1 cellular context compared by ENCODE assay signal in the genomic region with DNA sequence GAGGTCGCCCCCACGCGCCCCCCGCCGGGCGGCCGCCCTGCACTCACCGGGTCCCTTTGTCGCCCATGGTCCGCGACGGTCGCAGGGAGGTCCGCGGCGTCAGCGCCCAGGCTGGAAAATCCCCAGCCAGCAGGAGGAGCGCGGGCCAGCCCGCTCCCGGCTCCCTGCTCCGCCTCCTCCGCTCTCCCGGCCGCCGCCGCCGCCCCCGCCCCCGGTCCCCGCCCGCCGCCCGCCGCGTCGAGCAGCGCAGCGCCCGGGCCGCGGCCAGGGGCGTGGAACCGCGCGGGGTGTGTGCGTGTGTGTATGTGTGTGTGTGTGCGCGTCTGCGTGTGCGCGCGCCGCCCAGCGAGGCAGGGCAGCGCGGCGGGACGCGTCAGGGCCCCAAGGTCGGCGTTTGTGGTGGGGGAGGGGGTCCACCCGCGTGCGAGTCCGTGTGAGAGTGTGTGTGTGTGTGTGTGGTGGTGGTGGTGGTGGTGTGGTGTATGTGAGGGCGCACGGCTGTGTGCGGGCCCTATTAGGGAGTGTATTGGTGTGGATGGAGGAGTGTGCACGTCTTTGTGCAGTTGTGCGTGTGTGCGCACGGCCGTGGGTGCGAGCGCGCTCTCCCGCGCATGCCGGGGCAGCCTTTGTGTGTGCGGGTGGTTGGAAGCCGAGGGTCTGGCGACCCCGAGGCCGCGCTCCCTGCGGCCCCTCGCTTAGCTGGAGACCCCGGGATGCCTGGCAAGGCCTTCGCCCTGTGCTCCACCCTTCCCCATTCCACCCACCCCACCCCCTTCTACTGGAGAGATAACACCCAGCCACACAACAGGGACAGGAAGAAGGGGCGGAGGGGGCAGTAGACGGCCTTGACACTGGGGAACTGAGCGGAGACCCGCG.
TF ChIP-seq lines count a peak whose summit lies in the region.

A gene (minus strand): TSS at position 121 of the 876 bp plus-strand sequence. CDS start 54 bp downstream, at position 67.

TF ChIP-seq in HepG2, 621 proteins besides CTCF, POLR2A, EP300 and RAD21 (continued from another document and continues in another):
- TF ChIP-seq SOX13 (IDR thresholded peaks at IDR 0.05) (no peak), SOX13 (CRISPR knock-in tag; conservative IDR thresholded peaks at IDR 0.05 in 1 of 2, IDR thresholded peaks at IDR 0.05 in 1 of 2) (peak in 1 of 2 experiments; percentile 64; a peak in 2 of 4 replicates), ZNF101 (CRISPR knock-in tag; IDR thresholded peaks at IDR 0.05; ENCODE audit: borderline replicate concordance, low read depth) (0 out of 2 replicates have a peak, but pooled peaks have one; percentile 82), SNRNP70 (IDR thresholded peaks at IDR 0.05; ENCODE audit: low read depth, low read length) (no peak), SIN3B (IDR thresholded peaks at IDR 0.05; ENCODE audit: low read length) (no peak), ZNF652 (CRISPR knock-in tag; IDR thresholded peaks at IDR 0.05; ENCODE audit: borderline replicate concordance, low read depth) (peak; percentile 46; the same call in 1 of the 2 replicates), ZNF446 (CRISPR knock-in tag; IDR thresholded peaks at IDR 0.05) (peak; percentile 2; the same call in 1 of the 2 replicates), ZNF629 (CRISPR knock-in tag; conservative IDR thresholded peaks at IDR 0.05) (no peak), PAF1 (CRISPR knock-in tag; IDR thresholded peaks at IDR 0.05) (no peak), ZNF430 (CRISPR knock-in tag; IDR thresholded peaks at IDR 0.05) (peak; percentile 78; the same call in 1 of the 2 replicates), SMAD3 (CRISPR knock-in tag; IDR thresholded peaks at IDR 0.05) (no peak; the same call in 1 of the 2 replicates), RXRB (CRISPR knock-in tag; IDR thresholded peaks at IDR 0.05; ENCODE audit: borderline replicate concordance) (peak; percentile 88), POGZ (CRISPR knock-in tag; IDR thresholded peaks at IDR 0.05) (no peak), MBNL3 (CRISPR knock-in tag; conservative IDR thresholded peaks at IDR 0.05) (no peak), MAFK (conservative IDR thresholded peaks at IDR 0.05 in 1 of 2, IDR thresholded peaks at IDR 0.05 in 1 of 2; ENCODE audit: low read length in 2 of 2) (no peak), MXD4 (CRISPR knock-in tag; IDR thresholded peaks at IDR 0.05) (0 out of 2 replicates have a peak, but pooled peaks have one; percentile 22), GLI4 (CRISPR knock-in tag; IDR thresholded peaks at IDR 0.05; ENCODE audit: borderline replicate concordance) (peak; percentile 83; the same call in 1 of the 2 replicates), ZNF674 (CRISPR knock-in tag; IDR thresholded peaks at IDR 0.05; ENCODE audit: low read depth) (0 out of 2 replicates have a peak, but pooled peaks have one; percentile 45), PRMT3 (CRISPR knock-in tag; IDR thresholded peaks at IDR 0.05; ENCODE audit: borderline replicate concordance, low read depth) (no peak; the same call in 1 of the 2 replicates), ZFY (CRISPR knock-in tag; IDR thresholded peaks at IDR 0.05) (peak; percentile 72), GABPA (IDR thresholded peaks at IDR 0.05; ENCODE audit: low read depth, low read length) (no peak), GABPA (CRISPR knock-in tag; IDR thresholded peaks at IDR 0.05; ENCODE audit: low read depth) (peak; percentile 72; the same call in 1 of the 2 replicates), ZNF232 (CRISPR knock-in tag; IDR thresholded peaks at IDR 0.05; ENCODE audit: borderline replicate concordance) (no peak), TBX2 (CRISPR knock-in tag; IDR thresholded peaks at IDR 0.05; ENCODE audit: borderline replicate concordance) (peak; percentile 87), SP4 (CRISPR knock-in tag; IDR thresholded peaks at IDR 0.05) (no peak; the same call in 1 of the 2 replicates), RCOR2 (CRISPR knock-in tag; IDR thresholded peaks at IDR 0.05) (peak; percentile 64; the same call in 1 of the 2 replicates), CAMTA2 (CRISPR knock-in tag; IDR thresholded peaks at IDR 0.05; ENCODE audit: borderline replicate concordance) (no peak), BCL6 (CRISPR knock-in tag; IDR thresholded peaks at IDR 0.05) (peak; percentile 73; the same call in 1 of the 2 replicates), ZNF550 (CRISPR knock-in tag; IDR thresholded peaks at IDR 0.05; ENCODE audit: borderline replicate concordance) (no peak), PRPF4 (IDR thresholded peaks at IDR 0.05; ENCODE audit: low read depth, low read length, poor library complexity, severe bottlenecking) (no peak), ZBTB1 (CRISPR knock-in tag; IDR thresholded peaks at IDR 0.05; ENCODE audit: borderline replicate concordance) (no peak), RFX3 (CRISPR knock-in tag; IDR thresholded peaks at IDR 0.05) (no peak), ZFP36L1 (CRISPR knock-in tag; IDR thresholded peaks at IDR 0.05) (no peak), ZBTB3 (CRISPR knock-in tag; IDR thresholded peaks at IDR 0.05; ENCODE audit: borderline replicate concordance, low read depth) (no peak; the same call in 1 of the 2 replicates), ZNF333 (CRISPR knock-in tag; IDR thresholded peaks at IDR 0.05; ENCODE audit: borderline replicate concordance) (no peak), MATR3 (CRISPR knock-in tag; IDR thresholded peaks at IDR 0.05) (no peak), ZNF788 (CRISPR knock-in tag; IDR thresholded peaks at IDR 0.05; ENCODE audit: borderline replicate concordance) (peak; percentile 56; the same call in 1 of the 2 replicates), ARID2 (CRISPR knock-in tag; IDR thresholded peaks at IDR 0.05; ENCODE audit: borderline replicate concordance) (0 out of 2 replicates have a peak, but pooled peaks have one; percentile 74), ISX (CRISPR knock-in tag; conservative IDR thresholded peaks at IDR 0.05) (no peak)
- TF ChIP-seq, protein P1, sequence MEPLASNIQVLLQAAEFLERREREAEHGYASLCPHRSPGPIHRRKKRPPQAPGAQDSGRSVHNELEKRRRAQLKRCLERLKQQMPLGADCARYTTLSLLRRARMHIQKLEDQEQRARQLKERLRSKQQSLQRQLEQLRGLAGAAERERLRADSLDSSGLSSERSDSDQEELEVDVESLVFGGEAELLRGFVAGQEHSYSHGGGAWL (CRISPR knock-in tag; IDR thresholded peaks at IDR 0.05) = peak; percentile 74
- TF ChIP-seq, protein P2, sequence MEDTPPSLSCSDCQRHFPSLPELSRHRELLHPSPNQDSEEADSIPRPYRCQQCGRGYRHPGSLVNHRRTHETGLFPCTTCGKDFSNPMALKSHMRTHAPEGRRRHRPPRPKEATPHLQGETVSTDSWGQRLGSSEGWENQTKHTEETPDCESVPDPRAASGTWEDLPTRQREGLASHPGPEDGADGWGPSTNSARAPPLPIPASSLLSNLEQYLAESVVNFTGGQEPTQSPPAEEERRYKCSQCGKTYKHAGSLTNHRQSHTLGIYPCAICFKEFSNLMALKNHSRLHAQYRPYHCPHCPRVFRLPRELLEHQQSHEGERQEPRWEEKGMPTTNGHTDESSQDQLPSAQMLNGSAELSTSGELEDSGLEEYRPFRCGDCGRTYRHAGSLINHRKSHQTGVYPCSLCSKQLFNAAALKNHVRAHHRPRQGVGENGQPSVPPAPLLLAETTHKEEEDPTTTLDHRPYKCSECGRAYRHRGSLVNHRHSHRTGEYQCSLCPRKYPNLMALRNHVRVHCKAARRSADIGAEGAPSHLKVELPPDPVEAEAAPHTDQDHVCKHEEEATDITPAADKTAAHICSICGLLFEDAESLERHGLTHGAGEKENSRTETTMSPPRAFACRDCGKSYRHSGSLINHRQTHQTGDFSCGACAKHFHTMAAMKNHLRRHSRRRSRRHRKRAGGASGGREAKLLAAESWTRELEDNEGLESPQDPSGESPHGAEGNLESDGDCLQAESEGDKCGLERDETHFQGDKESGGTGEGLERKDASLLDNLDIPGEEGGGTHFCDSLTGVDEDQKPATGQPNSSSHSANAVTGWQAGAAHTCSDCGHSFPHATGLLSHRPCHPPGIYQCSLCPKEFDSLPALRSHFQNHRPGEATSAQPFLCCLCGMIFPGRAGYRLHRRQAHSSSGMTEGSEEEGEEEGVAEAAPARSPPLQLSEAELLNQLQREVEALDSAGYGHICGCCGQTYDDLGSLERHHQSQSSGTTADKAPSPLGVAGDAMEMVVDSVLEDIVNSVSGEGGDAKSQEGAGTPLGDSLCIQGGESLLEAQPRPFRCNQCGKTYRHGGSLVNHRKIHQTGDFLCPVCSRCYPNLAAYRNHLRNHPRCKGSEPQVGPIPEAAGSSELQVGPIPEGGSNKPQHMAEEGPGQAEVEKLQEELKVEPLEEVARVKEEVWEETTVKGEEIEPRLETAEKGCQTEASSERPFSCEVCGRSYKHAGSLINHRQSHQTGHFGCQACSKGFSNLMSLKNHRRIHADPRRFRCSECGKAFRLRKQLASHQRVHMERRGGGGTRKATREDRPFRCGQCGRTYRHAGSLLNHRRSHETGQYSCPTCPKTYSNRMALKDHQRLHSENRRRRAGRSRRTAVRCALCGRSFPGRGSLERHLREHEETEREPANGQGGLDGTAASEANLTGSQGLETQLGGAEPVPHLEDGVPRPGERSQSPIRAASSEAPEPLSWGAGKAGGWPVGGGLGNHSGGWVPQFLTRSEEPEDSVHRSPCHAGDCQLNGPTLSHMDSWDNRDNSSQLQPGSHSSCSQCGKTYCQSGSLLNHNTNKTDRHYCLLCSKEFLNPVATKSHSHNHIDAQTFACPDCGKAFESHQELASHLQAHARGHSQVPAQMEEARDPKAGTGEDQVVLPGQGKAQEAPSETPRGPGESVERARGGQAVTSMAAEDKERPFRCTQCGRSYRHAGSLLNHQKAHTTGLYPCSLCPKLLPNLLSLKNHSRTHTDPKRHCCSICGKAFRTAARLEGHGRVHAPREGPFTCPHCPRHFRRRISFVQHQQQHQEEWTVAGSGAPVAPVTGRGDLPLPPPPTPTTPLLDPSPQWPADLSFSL (CRISPR knock-in tag; IDR thresholded peaks at IDR 0.05) = peak; percentile 93
- TF ChIP-seq, protein P3, sequence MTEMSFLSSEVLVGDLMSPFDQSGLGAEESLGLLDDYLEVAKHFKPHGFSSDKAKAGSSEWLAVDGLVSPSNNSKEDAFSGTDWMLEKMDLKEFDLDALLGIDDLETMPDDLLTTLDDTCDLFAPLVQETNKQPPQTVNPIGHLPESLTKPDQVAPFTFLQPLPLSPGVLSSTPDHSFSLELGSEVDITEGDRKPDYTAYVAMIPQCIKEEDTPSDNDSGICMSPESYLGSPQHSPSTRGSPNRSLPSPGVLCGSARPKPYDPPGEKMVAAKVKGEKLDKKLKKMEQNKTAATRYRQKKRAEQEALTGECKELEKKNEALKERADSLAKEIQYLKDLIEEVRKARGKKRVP (CRISPR knock-in tag; IDR thresholded peaks at IDR 0.05) = 0 out of 4 replicates have a peak, but pooled peaks of 1 of the 2 experiments have one; percentile 22
- TF ChIP-seq, protein P4, sequence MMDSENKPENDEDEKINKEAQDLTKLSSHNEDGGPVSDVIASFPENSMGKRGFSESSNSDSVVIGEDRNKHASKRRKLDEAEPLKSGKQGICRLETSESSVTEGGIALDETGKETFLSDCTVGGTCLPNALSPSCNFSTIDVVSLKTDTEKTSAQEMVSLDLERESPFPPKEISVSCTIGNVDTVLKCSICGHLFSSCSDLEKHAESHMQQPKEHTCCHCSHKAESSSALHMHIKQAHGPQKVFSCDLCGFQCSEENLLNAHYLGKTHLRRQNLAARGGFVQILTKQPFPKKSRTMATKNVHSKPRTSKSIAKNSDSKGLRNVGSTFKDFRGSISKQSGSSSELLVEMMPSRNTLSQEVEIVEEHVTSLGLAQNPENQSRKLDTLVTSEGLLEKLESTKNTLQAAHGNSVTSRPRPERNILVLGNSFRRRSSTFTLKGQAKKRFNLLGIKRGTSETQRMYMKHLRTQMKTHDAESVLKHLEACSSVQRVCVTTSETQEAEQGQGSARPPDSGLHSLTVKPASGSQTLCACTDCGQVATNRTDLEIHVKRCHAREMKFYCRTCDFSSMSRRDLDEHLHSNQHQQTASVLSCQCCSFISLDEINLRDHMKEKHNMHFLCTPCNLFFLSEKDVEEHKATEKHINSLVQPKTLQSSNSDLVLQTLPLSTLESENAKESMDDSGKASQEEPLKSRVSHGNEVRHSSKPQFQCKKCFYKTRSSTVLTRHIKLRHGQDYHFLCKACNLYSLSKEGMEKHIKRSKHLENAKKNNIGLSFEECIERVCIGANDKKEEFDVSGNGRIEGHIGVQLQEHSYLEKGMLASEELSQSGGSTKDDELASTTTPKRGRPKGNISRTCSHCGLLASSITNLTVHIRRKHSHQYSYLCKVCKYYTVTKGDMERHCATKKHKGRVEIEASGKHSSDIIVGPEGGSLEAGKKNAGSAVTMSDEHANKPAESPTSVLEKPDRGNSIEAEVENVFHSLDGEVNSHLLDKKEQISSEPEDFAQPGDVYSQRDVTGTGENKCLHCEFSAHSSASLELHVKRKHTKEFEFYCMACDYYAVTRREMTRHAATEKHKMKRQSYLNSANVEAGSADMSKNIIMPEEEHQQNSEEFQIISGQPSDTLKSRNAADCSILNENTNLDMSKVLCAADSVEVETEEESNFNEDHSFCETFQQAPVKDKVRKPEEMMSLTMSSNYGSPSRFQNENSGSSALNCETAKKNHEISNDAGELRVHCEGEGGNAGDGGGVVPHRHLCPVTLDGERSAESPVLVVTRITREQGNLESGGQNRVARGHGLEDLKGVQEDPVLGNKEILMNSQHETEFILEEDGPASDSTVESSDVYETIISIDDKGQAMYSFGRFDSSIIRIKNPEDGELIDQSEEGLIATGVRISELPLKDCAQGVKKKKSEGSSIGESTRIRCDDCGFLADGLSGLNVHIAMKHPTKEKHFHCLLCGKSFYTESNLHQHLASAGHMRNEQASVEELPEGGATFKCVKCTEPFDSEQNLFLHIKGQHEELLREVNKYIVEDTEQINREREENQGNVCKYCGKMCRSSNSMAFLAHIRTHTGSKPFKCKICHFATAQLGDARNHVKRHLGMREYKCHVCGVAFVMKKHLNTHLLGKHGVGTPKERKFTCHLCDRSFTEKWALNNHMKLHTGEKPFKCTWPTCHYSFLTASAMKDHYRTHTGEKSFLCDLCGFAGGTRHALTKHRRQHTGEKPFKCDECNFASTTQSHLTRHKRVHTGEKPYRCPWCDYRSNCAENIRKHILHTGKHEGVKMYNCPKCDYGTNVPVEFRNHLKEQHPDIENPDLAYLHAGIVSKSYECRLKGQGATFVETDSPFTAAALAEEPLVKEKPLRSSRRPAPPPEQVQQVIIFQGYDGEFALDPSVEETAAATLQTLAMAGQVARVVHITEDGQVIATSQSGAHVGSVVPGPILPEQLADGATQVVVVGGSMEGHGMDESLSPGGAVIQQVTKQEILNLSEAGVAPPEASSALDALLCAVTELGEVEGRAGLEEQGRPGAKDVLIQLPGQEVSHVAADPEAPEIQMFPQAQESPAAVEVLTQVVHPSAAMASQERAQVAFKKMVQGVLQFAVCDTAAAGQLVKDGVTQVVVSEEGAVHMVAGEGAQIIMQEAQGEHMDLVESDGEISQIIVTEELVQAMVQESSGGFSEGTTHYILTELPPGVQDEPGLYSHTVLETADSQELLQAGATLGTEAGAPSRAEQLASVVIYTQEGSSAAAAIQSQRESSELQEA (CRISPR knock-in tag; IDR thresholded peaks at IDR 0.05; ENCODE audit: not compliant biosample characterization) = no peak
